1 cellular context compared by ENCODE assay signal in the genomic region with DNA sequence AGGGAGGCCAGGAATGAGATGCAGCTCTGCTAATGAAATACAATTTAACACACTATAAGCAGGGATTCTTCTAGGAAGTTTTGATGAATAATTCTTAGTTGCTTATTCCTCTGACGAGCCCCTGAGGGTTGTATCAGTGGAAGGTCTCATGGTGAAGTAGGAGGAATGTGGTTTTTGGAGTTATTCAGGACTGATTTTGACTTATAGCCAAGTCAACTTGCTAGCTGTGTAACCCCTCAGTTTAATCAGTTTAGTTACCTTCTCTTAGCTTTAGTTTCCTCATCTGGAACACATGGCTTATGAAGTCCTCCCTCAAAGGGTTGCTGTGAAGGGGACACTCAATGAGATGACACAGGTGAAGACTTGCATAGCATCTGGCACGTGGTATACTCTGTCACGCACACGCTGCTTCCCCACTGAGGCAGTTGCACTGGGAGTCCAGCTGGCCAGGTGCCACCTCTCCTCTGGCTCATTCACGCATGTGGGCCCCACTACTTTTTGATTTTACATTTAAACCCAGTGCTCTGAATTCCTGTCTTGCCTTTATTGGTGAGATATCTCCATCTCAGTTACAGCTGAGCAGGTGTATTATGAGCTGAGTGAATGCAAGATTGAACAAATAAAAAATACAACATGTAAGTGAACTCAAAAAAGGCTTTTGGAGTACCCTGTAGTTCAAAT.
TF ChIP-seq lines count a peak whose summit lies in the region.

No MANE protein-coding gene starts in this region.

TF ChIP-seq in IMR-90, 13 proteins besides CTCF, POLR2A, EP300 and RAD21 (continued from another document):
- TF ChIP-seq RCOR1 (IDR thresholded peaks at IDR 0.05; ENCODE audit: insufficient replicate concordance, low read length) = no peak
- no peak for TF ChIP-seq NFE2L2 (IDR thresholded peaks at IDR 0.05; ENCODE audit: low read depth, low read length)
- TF ChIP-seq, protein P1, sequence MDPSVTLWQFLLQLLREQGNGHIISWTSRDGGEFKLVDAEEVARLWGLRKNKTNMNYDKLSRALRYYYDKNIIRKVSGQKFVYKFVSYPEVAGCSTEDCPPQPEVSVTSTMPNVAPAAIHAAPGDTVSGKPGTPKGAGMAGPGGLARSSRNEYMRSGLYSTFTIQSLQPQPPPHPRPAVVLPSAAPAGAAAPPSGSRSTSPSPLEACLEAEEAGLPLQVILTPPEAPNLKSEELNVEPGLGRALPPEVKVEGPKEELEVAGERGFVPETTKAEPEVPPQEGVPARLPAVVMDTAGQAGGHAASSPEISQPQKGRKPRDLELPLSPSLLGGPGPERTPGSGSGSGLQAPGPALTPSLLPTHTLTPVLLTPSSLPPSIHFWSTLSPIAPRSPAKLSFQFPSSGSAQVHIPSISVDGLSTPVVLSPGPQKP (IDR thresholded peaks at IDR 0.05; ENCODE audit: borderline replicate concordance, low read depth, low read length) = no peak
- TF ChIP-seq, protein P2, sequence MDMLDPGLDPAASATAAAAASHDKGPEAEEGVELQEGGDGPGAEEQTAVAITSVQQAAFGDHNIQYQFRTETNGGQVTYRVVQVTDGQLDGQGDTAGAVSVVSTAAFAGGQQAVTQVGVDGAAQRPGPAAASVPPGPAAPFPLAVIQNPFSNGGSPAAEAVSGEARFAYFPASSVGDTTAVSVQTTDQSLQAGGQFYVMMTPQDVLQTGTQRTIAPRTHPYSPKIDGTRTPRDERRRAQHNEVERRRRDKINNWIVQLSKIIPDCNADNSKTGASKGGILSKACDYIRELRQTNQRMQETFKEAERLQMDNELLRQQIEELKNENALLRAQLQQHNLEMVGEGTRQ (IDR thresholded peaks at IDR 0.05; ENCODE audit: low read depth, low read length) = no peak
- no peak for TF ChIP-seq SMC3 (IDR thresholded peaks at IDR 0.05; ENCODE audit: low read depth, low read length)
- no peak for TF ChIP-seq FOS (IDR thresholded peaks at IDR 0.05; ENCODE audit: low read depth, low read length)
- no peak for TF ChIP-seq MAFK (IDR thresholded peaks at IDR 0.05; ENCODE audit: low read depth, low read length)
- TF ChIP-seq CHD1 (IDR thresholded peaks at IDR 0.05; ENCODE audit: low read depth, low read length) = no peak
- no peak for TF ChIP-seq BHLHE40 (IDR thresholded peaks at IDR 0.05; ENCODE audit: low read depth, low read length)
- TF ChIP-seq RFX5 (IDR thresholded peaks at IDR 0.05; ENCODE audit: low read depth, low read length) = no peak
- TF ChIP-seq MXI1 (IDR thresholded peaks at IDR 0.05; ENCODE audit: borderline replicate concordance, low read depth, low read length) = no peak
- no peak for TF ChIP-seq MAZ (IDR thresholded peaks at IDR 0.05; ENCODE audit: borderline replicate concordance, low read depth, low read length)
